Comparison of ENCODE assay signal across 20 cellular contexts in the genomic region with DNA sequence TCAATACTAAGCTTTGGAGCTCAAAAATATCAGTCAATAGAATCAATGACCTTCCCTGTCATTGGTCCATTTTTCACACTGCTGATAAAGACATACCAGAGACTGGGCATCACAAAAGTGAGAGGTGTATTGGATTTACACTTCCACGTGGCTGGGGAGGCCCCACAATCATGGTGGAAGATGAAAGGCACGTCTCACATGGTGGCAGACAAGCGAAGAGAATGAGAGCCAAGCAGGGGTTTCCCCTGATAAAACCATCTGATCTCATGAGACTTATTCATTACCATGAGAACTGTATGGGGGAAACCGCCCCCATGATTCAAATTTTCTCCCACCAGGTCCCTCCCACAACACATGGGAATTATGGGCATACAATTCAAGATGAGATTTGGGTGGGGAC.
"Had no signal": no experiment of that assay in that cellular context is flagged by ENCODE, and none has a peak within 500 bp of the region (broad histone marks: within the 10 kb centered on the region; RNA-seq: fewer than 3 reads in every experiment).

No MANE protein-coding gene starts in this region.

- H3K36me3 ChIP-seq: esophagus squamous epithelium, gastrocnemius medialis, thoracic aorta, upper lobe of left lung had no signal

- H3K4me1 Mint-ChIP-seq: activated B cell treated with CpG ODN at 0.5 μM for 24 hours; activated CD4-positive, alpha-beta T cell treated with anti-CD3 and anti-CD28 coated beads, Interleukin-2, amount 10 ng/mL, durations not matched to agents 24 days and 14 days; endodermal cell; memory B cell; T-helper 17 cell had no signal

- H3K27ac Mint-ChIP-seq: activated B cell treated with CpG ODN at 0.5 μM for 24 hours; activated CD4-positive, alpha-beta T cell treated with anti-CD3 and anti-CD28 coated beads, Interleukin-2, amount 10 ng/mL, durations not matched to agents 24 days and 14 days; activated naive CD4-positive, alpha-beta T cell treated with anti-CD3 and anti-CD28 coated beads, Interleukin-2, amount 50 U/mL, for 24 hours; activated T-helper 2 cell treated with anti-CD3 and anti-CD28 coated beads, Interferon-gamma antibody, Interleukin-2, Interleukin-4, amounts not matched to agents 10 μg/mL and 5 μg/mL and 100 μg/mL, durations not matched to agents 14 hours and 24 hours and 36 hours; endodermal cell; memory B cell; natural killer cell treated with Interleukin-12 subunit alpha and Interleukin-12 subunit beta and Interleukin-15 and Interleukin-18, amount 100 ng/mL, for 72 hours; progenitor cell of endocrine pancreas; stimulated activated naive B cell treated with anti-CD40 and anti-IgM and Interleukin-4, amounts not matched to agents 10 μg/mL and 1 μg/mL and 100 μg/mL, for 72 hours; T-helper 17 cell had no signal

- ATAC-seq: gastrocnemius medialis; left cardiac atrium; natural killer cell treated with Interleukin-12 subunit alpha and Interleukin-12 subunit beta and Interleukin-15 and Interleukin-18, amount 100 ng/mL, for 72 hours; T-helper 17 cell had no signal

- H3K27ac ChIP-seq: esophagus squamous epithelium, gastrocnemius medialis, thoracic aorta, upper lobe of left lung had no signal

- H3K4me3 ChIP-seq: esophagus squamous epithelium, gastrocnemius medialis, thoracic aorta, upper lobe of left lung had no signal

- H3K4me3 Mint-ChIP-seq: activated B cell treated with CpG ODN at 0.5 μM for 24 hours; activated CD4-positive, alpha-beta T cell treated with anti-CD3 and anti-CD28 coated beads, Interleukin-2, amount 10 ng/mL, durations not matched to agents 24 days and 14 days; activated naive CD4-positive, alpha-beta T cell treated with anti-CD3 and anti-CD28 coated beads, Interleukin-2, amount 50 U/mL, for 24 hours; endodermal cell; memory B cell; natural killer cell treated with Interleukin-12 subunit alpha and Interleukin-12 subunit beta and Interleukin-15 and Interleukin-18, amount 100 ng/mL, for 72 hours; stimulated activated naive B cell treated with anti-CD40 and anti-IgM and Interleukin-4, amounts not matched to agents 10 μg/mL and 1 μg/mL and 100 μg/mL, for 72 hours; T-helper 17 cell had no signal

- H3K27me3 Mint-ChIP-seq: activated naive CD4-positive, alpha-beta T cell treated with anti-CD3 and anti-CD28 coated beads, Interleukin-2, amount 50 U/mL, for 24 hours had no signal

- H3K4me1 ChIP-seq: gastrocnemius medialis, upper lobe of left lung had no signal

- H3K27me3 ChIP-seq: esophagus squamous epithelium, gastrocnemius medialis, upper lobe of left lung had no signal

- FAIRE-seq: astrocyte had no signal

- H3K9me3 ChIP-seq: esophagus squamous epithelium, gastrocnemius medialis, thoracic aorta, upper lobe of left lung had no signal

- DNase-seq: activated B cell treated with CpG ODN at 0.5 μM for 24 hours; activated CD4-positive, alpha-beta T cell treated with anti-CD3 and anti-CD28 coated beads, Interleukin-2, amount 10 ng/mL, durations not matched to agents 24 days and 14 days; cortex of kidney; endodermal cell; esophagus squamous epithelium; gastrocnemius medialis; hippocampal formation; left cardiac atrium; SHP77; stimulated activated naive B cell treated with anti-CD40 and anti-IgM and Interleukin-4, amounts not matched to agents 10 μg/mL and 1 μg/mL and 100 μg/mL, for 72 hours; SW 1271; T-helper 17 cell; upper lobe of left lung had no signal

- H3K9me3 Mint-ChIP-seq: activated naive CD4-positive, alpha-beta T cell treated with anti-CD3 and anti-CD28 coated beads, Interleukin-2, amount 50 U/mL, for 24 hours; endodermal cell; memory B cell; natural killer cell treated with Interleukin-12 subunit alpha and Interleukin-12 subunit beta and Interleukin-15 and Interleukin-18, amount 100 ng/mL, for 72 hours had no signal

- H3K36me3 Mint-ChIP-seq: activated naive CD4-positive, alpha-beta T cell treated with anti-CD3 and anti-CD28 coated beads, Interleukin-2, amount 50 U/mL, for 24 hours; memory B cell; natural killer cell treated with Interleukin-12 subunit alpha and Interleukin-12 subunit beta and Interleukin-15 and Interleukin-18, amount 100 ng/mL, for 72 hours; stimulated activated naive B cell treated with anti-CD40 and anti-IgM and Interleukin-4, amounts not matched to agents 10 μg/mL and 1 μg/mL and 100 μg/mL, for 72 hours had no signal
